Comparison of ENCODE assay signal across 1 cellular context in genomic region chr2:11203480-11203879, GRCh38.
A peak's percentile ranks its signal among the peaks of the same experiment; 100 is the strongest.
TF ChIP-seq lines count a peak whose summit lies in the region.

No MANE protein-coding gene starts in this region.

TF ChIP-seq in K562, 482 proteins besides CTCF, POLR2A, EP300 and RAD21 (continued from another document and continues in another):
- TF ChIP-seq ZBTB1 (CRISPR knock-in tag; IDR thresholded peaks at IDR 0.05; ENCODE audit: borderline replicate concordance, low read depth) (no peak), POLR2G (IDR thresholded peaks at IDR 0.05; ENCODE audit: low read depth, low read length) (no peak), MAFK (IDR thresholded peaks at IDR 0.05; ENCODE audit: low read length) (no peak), ZNF507 (tag; conservative IDR thresholded peaks at IDR 0.05) (no peak), ZNF124 (CRISPR knock-in tag; IDR thresholded peaks at IDR 0.05) (no peak), IRF1 (CRISPR knock-in tag; IDR thresholded peaks at IDR 0.05; ENCODE audit: borderline replicate concordance) (no peak), ZNF3 (CRISPR knock-in tag; IDR thresholded peaks at IDR 0.05) (no peak), CHD7 (IDR thresholded peaks at IDR 0.05; ENCODE audit: low read depth, low read length) (no peak), ZNF224 (CRISPR knock-in tag; IDR thresholded peaks at IDR 0.05) (no peak), ZKSCAN3 (CRISPR knock-in tag; IDR thresholded peaks at IDR 0.05) (no peak), MEF2A (IDR thresholded peaks at IDR 0.05; ENCODE audit: control insufficient read depth, low read depth, low read length) (no peak), ATF3 (IDR thresholded peaks at IDR 0.05) (peak; percentile 72), ATF3 (CRISPR knock-in tag; conservative IDR thresholded peaks at IDR 0.05) (no peak), GMEB1 (CRISPR knock-in tag; IDR thresholded peaks at IDR 0.05) (no peak), MECOM (CRISPR knock-in tag; IDR thresholded peaks at IDR 0.05) (no peak), MTF1 (CRISPR knock-in tag; IDR thresholded peaks at IDR 0.05; ENCODE audit: borderline replicate concordance) (no peak), FOS (IDR thresholded peaks at IDR 0.05; ENCODE audit: extremely low read depth, insufficient read length) (no peak), TBP (optimal IDR thresholded peaks at IDR 0.05; ENCODE audit: low read depth, low read length) (no peak), ATF4 (CRISPR knock-in tag; IDR thresholded peaks at IDR 0.05) (no peak), ZC3H11A (IDR thresholded peaks at IDR 0.05; ENCODE audit: low read depth, low read length) (no peak), PATZ1 (CRISPR knock-in tag; IDR thresholded peaks at IDR 0.05; ENCODE audit: borderline replicate concordance) (no peak), YY1 (IDR thresholded peaks at IDR 0.05; ENCODE audit: borderline replicate concordance in 1 of 3, control insufficient read depth in 1 of 3, extremely low read depth in 1 of 3, insufficient read depth in 3 of 3, insufficient read length in 1 of 3, insufficient replicate concordance in 2 of 3, low read depth in 1 of 3, low read length in 2 of 3) (no peak), USF1 (CRISPR knock-in tag; IDR thresholded peaks at IDR 0.05) (no peak), TGIF2 (CRISPR knock-in tag; IDR thresholded peaks at IDR 0.05) (no peak), SRF (CRISPR knock-in tag; IDR thresholded peaks at IDR 0.05) (no peak), FOXJ3 (CRISPR knock-in tag; IDR thresholded peaks at IDR 0.05) (no peak), SLC30A9 (CRISPR knock-in tag; IDR thresholded peaks at IDR 0.05) (no peak), SIX5 (IDR thresholded peaks at IDR 0.05; ENCODE audit: borderline replicate concordance in 1 of 2, insufficient read depth in 1 of 2, low read depth in 1 of 2, low read length in 2 of 2) (no peak), E2F5 (CRISPR knock-in tag; IDR thresholded peaks at IDR 0.05) (no peak), DEAF1 (CRISPR knock-in tag; IDR thresholded peaks at IDR 0.05) (no peak), TCFL5 (CRISPR knock-in tag; conservative IDR thresholded peaks at IDR 0.05) (no peak), BHLHE40 (IDR thresholded peaks at IDR 0.05; ENCODE audit: low read length) (peak; percentile 63), ZNF586 (CRISPR knock-in tag; conservative IDR thresholded peaks at IDR 0.05) (no peak), ARNT (IDR thresholded peaks at IDR 0.05) (no peak), TEAD4 (IDR thresholded peaks at IDR 0.05; ENCODE audit: low read length) (peak; percentile 29; the same call in 1 of the 2 replicates), TEAD4 (CRISPR knock-in tag; IDR thresholded peaks at IDR 0.05; ENCODE audit: borderline replicate concordance) (no peak), GABPB2 (CRISPR knock-in tag; conservative IDR thresholded peaks at IDR 0.05) (no peak), TAF7 (tag; IDR thresholded peaks at IDR 0.05) (no peak), PHF8 (IDR thresholded peaks at IDR 0.05; ENCODE audit: borderline replicate concordance, low read length) (no peak), ZBTB26 (CRISPR knock-in tag; IDR thresholded peaks at IDR 0.05) (no peak), SOX6 (IDR thresholded peaks at IDR 0.05) (peak; percentile 50; the same call in 1 of the 2 replicates)
